Comparison of ENCODE assay signal across 10 cellular contexts in genomic region chr21:33682992-33683627, GRCh38. TPM values are rescaled to one million over a fixed set of nuclear protein-coding genes. Genes with fewer than 3 reads are reported as not detected.
A peak's percentile ranks its signal among the peaks of the same experiment; 100 is the strongest.
DNase-seq lines count a peak whose midpoint lies in the region; ATAC-seq and TF ChIP-seq lines count a peak whose summit lies in the region.
"Had no signal": no experiment of that assay in that cellular context is flagged by ENCODE, and none has a peak within 500 bp of the region (broad histone marks: within the 10 kb centered on the region; RNA-seq: fewer than 3 reads in every experiment).

No MANE protein-coding gene starts in this region.

- no peak overlapping the region for H3K4me3 Mint-ChIP-seq in mesothelial cell of epicardium
- no peak overlapping the region for H3K4me3 Mint-ChIP-seq in activated T-helper 2 cell treated with anti-CD3 and anti-CD28 coated beads, Interferon-gamma antibody, Interleukin-2, Interleukin-4, amounts not matched to agents 10 μg/mL and 5 μg/mL and 100 μg/mL, durations not matched to agents 14 hours and 24 hours and 36 hours (ENCODE audit: low read depth)
- no peak overlapping the region for H3K4me3 Mint-ChIP-seq in effector memory CD8-positive, alpha-beta T cell
- H3K4me3 Mint-ChIP-seq: IgD-negative memory B cell had no signal

- no peaks in the 10 kb centered on the region for H3K27me3 ChIP-seq in H7 (ENCODE audit: control insufficient read depth, insufficient read depth, low read length)

- H3K36me3 Mint-ChIP-seq in mesothelial cell of epicardium, result no peaks in the 10 kb centered on the region
- H3K36me3 Mint-ChIP-seq in activated T-helper 2 cell treated with anti-CD3 and anti-CD28 coated beads, Interferon-gamma antibody, Interleukin-2, Interleukin-4, amounts not matched to agents 10 μg/mL and 5 μg/mL and 100 μg/mL, durations not matched to agents 14 hours and 24 hours and 36 hours (ENCODE audit: low read depth), result no peaks in the 10 kb centered on the region
- H3K36me3 Mint-ChIP-seq in effector memory CD8-positive, alpha-beta T cell (ENCODE audit: insufficient read depth), result no peaks in the 10 kb centered on the region
- H3K36me3 Mint-ChIP-seq: IgD-negative memory B cell had no signal

- H3K9me3 Mint-ChIP-seq in mesothelial cell of epicardium, result no peaks in the 10 kb centered on the region
- H3K9me3 Mint-ChIP-seq in activated T-helper 2 cell treated with anti-CD3 and anti-CD28 coated beads, Interferon-gamma antibody, Interleukin-2, Interleukin-4, amounts not matched to agents 10 μg/mL and 5 μg/mL and 100 μg/mL, durations not matched to agents 14 hours and 24 hours and 36 hours, result no peaks in the 10 kb centered on the region
- no peaks in the 10 kb centered on the region for H3K9me3 Mint-ChIP-seq in effector memory CD8-positive, alpha-beta T cell
- H3K9me3 Mint-ChIP-seq: IgD-negative memory B cell had no signal

- peak; percentile 9 for DNase-seq in COLO829 (ENCODE audit: low spot score)
- DNase-seq in LHCN-M2 (ENCODE audit: low read depth), result peak; percentile 95
- DNase-seq in cardiac fibroblast (ENCODE audit: low read depth in 2 of 2), result peak; percentile 89 to 96
- DNase-seq in mesothelial cell of epicardium (ENCODE audit: low spot score in 2 of 2, unreplicated experiment in 2 of 2), result no peak
- DNase-seq in H7, result no peak
- DNase-seq in activated T-helper 2 cell treated with anti-CD3 and anti-CD28 coated beads, Interferon-gamma antibody, Interleukin-2, Interleukin-4, amounts not matched to agents 10 μg/mL and 5 μg/mL and 100 μg/mL, durations not matched to agents 14 hours and 24 hours and 36 hours (ENCODE audit: low spot score), result no peak
- DNase-seq in COLO668 (lab: John Stamatoyannopoulos, UW; ENCODE audit: unreplicated experiment), result no peak
- no peak for DNase-seq in effector memory CD8-positive, alpha-beta T cell
- DNase-seq: activated T-cell treated with anti-CD3 and anti-CD28 coated beads, Interleukin-2, amount 50 U/mL, for 1 hour had no signal

- peaks cover 51% of the 10 kb centered on the region for H3K4me1 Mint-ChIP-seq in mesothelial cell of epicardium
- no peaks in the 10 kb centered on the region for H3K4me1 Mint-ChIP-seq in activated T-helper 2 cell treated with anti-CD3 and anti-CD28 coated beads, Interferon-gamma antibody, Interleukin-2, Interleukin-4, amounts not matched to agents 10 μg/mL and 5 μg/mL and 100 μg/mL, durations not matched to agents 14 hours and 24 hours and 36 hours (ENCODE audit: low read depth)
- H3K4me1 Mint-ChIP-seq in effector memory CD8-positive, alpha-beta T cell (ENCODE audit: low read depth in 2 of 2), result no peaks in the 10 kb centered on the region
- H3K4me1 Mint-ChIP-seq: IgD-negative memory B cell had no signal

- peak overlapping the region; percentile 86 for H3K27ac Mint-ChIP-seq in mesothelial cell of epicardium
- no peak overlapping the region for H3K27ac Mint-ChIP-seq in activated T-helper 2 cell treated with anti-CD3 and anti-CD28 coated beads, Interferon-gamma antibody, Interleukin-2, Interleukin-4, amounts not matched to agents 10 μg/mL and 5 μg/mL and 100 μg/mL, durations not matched to agents 14 hours and 24 hours and 36 hours
- H3K27ac Mint-ChIP-seq in effector memory CD8-positive, alpha-beta T cell, result no peak overlapping the region
- H3K27ac Mint-ChIP-seq: IgD-negative memory B cell had no signal

- no peak for ATAC-seq in effector memory CD8-positive, alpha-beta T cell (replicated peaks)

- no peaks in the 10 kb centered on the region for H3K36me3 ChIP-seq in H7 (replicated peaks; ENCODE audit: control insufficient read depth, insufficient read depth, low read length)

- H3K4me3 ChIP-seq in cardiac fibroblast (replicated peaks in 1 of 2; ENCODE audit: low read depth in 2 of 2, low read length in 2 of 2), result no peak overlapping the region
- H3K4me3 ChIP-seq in H7 (ENCODE audit: insufficient read depth, low read depth, low read length), result no peak overlapping the region

- H3K27me3 Mint-ChIP-seq in mesothelial cell of epicardium (ENCODE audit: low read depth), result no peaks in the 10 kb centered on the region
- H3K27me3 Mint-ChIP-seq in activated T-helper 2 cell treated with anti-CD3 and anti-CD28 coated beads, Interferon-gamma antibody, Interleukin-2, Interleukin-4, amounts not matched to agents 10 μg/mL and 5 μg/mL and 100 μg/mL, durations not matched to agents 14 hours and 24 hours and 36 hours (ENCODE audit: low read depth), result peaks cover 9% of the 10 kb centered on the region
- peaks cover 10 to 12% of the 10 kb centered on the region in 2 donors for H3K27me3 Mint-ChIP-seq in effector memory CD8-positive, alpha-beta T cell
- H3K27me3 Mint-ChIP-seq: IgD-negative memory B cell had no signal

- TF ChIP-seq CTCF in cardiac fibroblast (IDR thresholded peaks at IDR 0.05; ENCODE audit: low read depth, low read length), result no peak
- TF ChIP-seq CTCF in mesothelial cell of epicardium (IDR thresholded peaks at IDR 0.05; ENCODE audit: unreplicated experiment), result no peak

- intact Hi-C loops in activated T-helper 2 cell treated with anti-CD3 and anti-CD28 coated beads, Interferon-gamma antibody, Interleukin-2, Interleukin-4, amounts not matched to agents 10 μg/mL and 5 μg/mL and 100 μg/mL, durations not matched to agents 14 hours and 24 hours and 36 hours (cut with micrococcal nuclease), result no loop called here

RNA-seq across cellular contexts. Expression of gene ITSN1, which starts 40.8 kb away (rescaled TPM):
- total RNA-seq in LHCN-M2 (2014; rRNA removed) (18.9 and 35.2 TPM in 2 replicates), mesothelial cell of epicardium (66.6 to 77.5 TPM (median 74.3 TPM) in 3 replicates)
- polyA plus RNA-seq in LHCN-M2 (2012), result 20.0 TPM
- 44.3 and 88.6 TPM in 2 replicates for total RNA-seq in H7 (2014; rRNA removed; shearing (Covaris generic))
- 5.9 and 7.9 TPM in 2 replicates for total RNA-seq in activated T-helper 2 cell treated with anti-CD3 and anti-CD28 coated beads, Interferon-gamma antibody, Interleukin-2, Interleukin-4, amounts not matched to agents 10 μg/mL and 5 μg/mL and 100 μg/mL, durations not matched to agents 14 hours and 24 hours and 36 hours

RNA-seq across cellular contexts. Expression of gene CRYZL1, which starts 41.6 kb away (rescaled TPM):
- total RNA-seq in LHCN-M2 (2014; rRNA removed) (17.7 and 18.3 TPM in 2 replicates), mesothelial cell of epicardium (63.0 to 68.3 TPM (median 65.1 TPM) in 3 replicates)
- polyA plus RNA-seq in LHCN-M2 (2012), result 15.3 TPM
- total RNA-seq in H7 (2014; rRNA removed; shearing (Covaris generic)), result 8.3 and 20.0 TPM in 2 replicates
- total RNA-seq in activated T-helper 2 cell treated with anti-CD3 and anti-CD28 coated beads, Interferon-gamma antibody, Interleukin-2, Interleukin-4, amounts not matched to agents 10 μg/mL and 5 μg/mL and 100 μg/mL, durations not matched to agents 14 hours and 24 hours and 36 hours, result 30.4 and 36.5 TPM in 2 replicates

Comparison
In these comparisons a context has a peak if more than half of its experiments do, and no peak if none do; other contexts are left out.
1. DNase-seq: peak in COLO829 (single experiment), LHCN-M2 (single experiment) and cardiac fibroblast (2 of 2); none in mesothelial cell of epicardium (0 of 2), H7 (single experiment), activated T-helper 2 cell treated with anti-CD3 and anti-CD28 coated beads, Interferon-gamma antibody, Interleukin-2, Interleukin-4, amounts not matched to agents 10 μg/mL and 5 μg/mL and 100 μg/mL, durations not matched to agents 14 hours and 24 hours and 36 hours (single experiment), COLO668 (single experiment) and effector memory CD8-positive, alpha-beta T cell (0 of 3).